In genomic region chr1:180236698-180237509, GRCh38 we compare ENCODE assay signal across 28 cellular contexts. TPM values are rescaled to one million over a fixed set of nuclear protein-coding genes. Genes with fewer than 3 reads are reported as not detected.
DNase-seq lines count a peak whose midpoint lies in the region; ATAC-seq and TF ChIP-seq lines count a peak whose summit lies in the region.
"Had no signal": no experiment of that assay in that cellular context is flagged by ENCODE, and none has a peak within 500 bp of the region (broad histone marks: within the 10 kb centered on the region; RNA-seq: fewer than 3 reads in every experiment).

No MANE protein-coding gene starts in this region.

- H3K4me1 ChIP-seq in heart right ventricle (peaks cover 9 to 41% (median 32%) of the 10 kb centered on the region in 9 donors), iPS-20b (ENCODE audit: insufficient read depth, low read length) (peaks cover 68% of the 10 kb centered on the region)

- WGBS in heart right ventricle, 2 donors = 5 to 8% methylated on average over 16 of the region's 16 CpGs

- intact Hi-C loops in cardiac septum (cut with DNase I) (no loop called here), heart right ventricle (cut with DNase I) (no loop called here)

- TF ChIP-seq CTCF in heart right ventricle (IDR thresholded peaks at IDR 0.05) = no peak

- H3K27me3 ChIP-seq in heart right ventricle (peaks cover 52 to 100% (median 100%) of the 10 kb centered on the region in 7 donors), iPS-20b (ENCODE audit: insufficient read depth, low read length) (peaks cover 99% of the 10 kb centered on the region)

- peak; percentile 9 for DNase-seq in cardiac septum (ENCODE audit: low spot score)
- DNase-seq in heart right ventricle = no peak
- DNase-seq in NCI-H69 (lab: John Stamatoyannopoulos, UW) = peak; percentile 61
- DNase-seq in CD1c-positive myeloid dendritic cell (ENCODE audit: extremely low spot score) = no peak
- DNase-seq in NCI-H1417 treated with DMSO at 0.1 percent for 48 hours (lab: John Stamatoyannopoulos, UW) = no peak
- DNase-seq: colonic mucosa; effector CD8-positive, alpha-beta T cell; GF-D8; mucosa of descending colon; NCI-H187; NCI-H226; PC-3; stimulated activated CD4-positive, alpha-beta T cell treated with anti-CD3 and anti-CD28 coated beads, Interleukin-4, amount 100 ng/mL, for 24 hours; T1000; WERI-Rb-1 had no signal

- no peaks in the 10 kb centered on the region for H3K36me3 ChIP-seq in heart right ventricle
- no peaks in the 10 kb centered on the region for H3K36me3 ChIP-seq in iPS-20b (ENCODE audit: insufficient read depth, low read depth, low read length)
- H3K36me3 ChIP-seq: BLaER1 treated with 17β-estradiol and CSF1 and Interleukin-3, amounts not matched to agents 10 nM and 100 nM; colonic mucosa; WERI-Rb-1 had no signal

- ATAC-seq in heart right ventricle (no peak), HG02852 (IDR thresholded peaks at IDR 0.05; ENCODE audit: unreplicated experiment) (no peak)
- ATAC-seq: activated naive CD4-positive, alpha-beta T cell treated with anti-CD3 and anti-CD28 coated beads, Interleukin-2, amount 50 U/mL, for 72 hours; HCT116; HepG2; mucosa of descending colon; PC-3; sciatic nerve; stimulated activated memory B cell treated with anti-CD40 and anti-IgM and Interleukin-4, amounts not matched to agents 10 μg/mL and 1 μg/mL and 100 μg/mL, for 72 hours had no signal

- no peak overlapping the region for H3K4me3 ChIP-seq in heart right ventricle
- H3K4me3 ChIP-seq in iPS-20b (ENCODE audit: low read length) = peak overlapping the region; percentile 61
- H3K4me3 ChIP-seq: BLaER1 treated with 17β-estradiol and CSF1 and Interleukin-3, amounts not matched to agents 10 nM and 100 nM; colonic mucosa; mucosa of descending colon had no signal

- H3K27ac ChIP-seq in heart right ventricle (no peak overlapping the region), iPS-20b (ENCODE audit: low read length) (no peak overlapping the region)
- H3K27ac ChIP-seq: BLaER1 treated with 17β-estradiol and CSF1 and Interleukin-3, amounts not matched to agents 10 nM and 100 nM; colonic mucosa; WERI-Rb-1 had no signal

- no peaks in the 10 kb centered on the region for H3K9me3 ChIP-seq in heart right ventricle
- H3K9me3 ChIP-seq in iPS-20b (ENCODE audit: insufficient read depth, low read depth, low read length) = no peaks in the 10 kb centered on the region; the same call in 1 of the 2 replicates
- H3K9me3 ChIP-seq: colonic mucosa, mucosa of descending colon had no signal

- peak overlapping the region; percentile 79; the same call in 1 of the 2 replicates for H3K9ac ChIP-seq in iPS-20b (ENCODE audit: low read depth, low read length)
- H3K9ac ChIP-seq: BLaER1 treated with 17β-estradiol and CSF1 and Interleukin-3, amounts not matched to agents 10 nM and 100 nM had no signal

RNA-seq across cellular contexts. Expression of gene LHX4, which starts 6.8 kb away (rescaled TPM):
- 0.03 TPM for total RNA-seq in cardiac septum
- not detected for total RNA-seq in heart right ventricle
- under 1 TPM in 1 of 2 donors, not detected in 1; under 0.01 TPM for polyA plus RNA-seq in heart right ventricle
- total RNA-seq: activated naive CD4-positive, alpha-beta T cell treated with anti-CD3 and anti-CD28 coated beads, Interleukin-2, amount 50 U/mL, for 72 hours; aorta; epithelial cell of proximal tubule; lung microvascular endothelial cell; sciatic nerve; ureter had no signal
- polyA plus RNA-seq: neural cell had no signal

Comparison
In these comparisons a context has a peak if more than half of its experiments do, and no peak if none do; other contexts are left out.
1. DNase-seq: peak in cardiac septum (single experiment) and NCI-H69 (single experiment); none in heart right ventricle (0 of 2), CD1c-positive myeloid dendritic cell (single experiment) and NCI-H1417 treated with DMSO at 0.1 percent for 48 hours (single experiment).